8 cellular contexts compared by ENCODE assay signal in the genomic region with DNA sequence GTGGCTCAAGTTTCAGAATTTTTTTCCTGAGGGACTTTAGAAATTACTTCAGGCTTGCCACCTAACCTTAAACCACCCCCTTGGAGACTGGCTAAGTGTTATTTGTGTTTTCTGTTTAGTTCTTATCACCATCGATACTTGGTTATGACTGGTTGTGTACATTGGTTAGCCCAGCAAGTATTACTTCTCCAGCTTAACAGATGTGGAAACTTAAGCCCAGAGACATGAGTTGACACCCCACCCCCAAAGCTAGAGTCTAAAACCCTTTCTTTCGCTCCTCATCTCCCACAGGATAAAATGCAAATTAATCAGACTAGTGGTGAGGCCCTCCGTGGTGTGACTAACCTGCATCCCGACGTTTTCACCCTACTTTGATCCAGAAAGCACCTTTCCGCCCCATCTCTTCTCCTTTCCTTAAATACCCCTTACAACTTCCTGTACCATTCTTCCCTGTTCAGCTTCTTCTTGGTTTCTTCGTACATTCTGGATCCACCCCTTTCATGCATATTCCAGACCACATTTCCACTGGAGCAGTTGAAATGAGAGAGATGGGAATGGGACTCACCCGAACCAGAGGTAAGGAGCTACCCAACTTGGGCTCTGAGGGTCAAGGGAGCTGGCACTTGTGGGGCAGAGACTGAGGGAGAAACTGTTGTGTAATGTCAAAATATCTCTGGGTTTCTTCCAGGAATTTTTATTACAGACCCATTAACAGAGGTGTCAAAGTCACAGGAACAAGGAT. TPM values are rescaled to one million over a fixed set of nuclear protein-coding genes. Genes with fewer than 3 reads are reported as not detected.
DNase-seq lines count a peak whose midpoint lies in the region; ATAC-seq and TF ChIP-seq lines count a peak whose summit lies in the region.

No MANE protein-coding gene starts in this region.

- H3K9me3 ChIP-seq in cardiac muscle cell (ENCODE audit: low read depth): no peaks in the 10 kb centered on the region

- H3K4me3 Mint-ChIP-seq in activated T-helper 1 cell treated with anti-CD3 and anti-CD28 coated beads, Interleukin-12 subunit alpha, Interleukin-12 subunit beta, Interleukin-2, Interleukin-4 antibody, amounts not matched to agents 30 ng/mL and 10 ng/mL and 1 ng/mL, durations not matched to agents 14 hours and 24 hours and 36 hours: peak overlapping the region; percentile 80
- H3K4me3 Mint-ChIP-seq in immature natural killer cell: peak overlapping the region; percentile 88 to 93 (median 92)

- peak overlapping the region; percentile 98 for H3K27ac Mint-ChIP-seq in activated T-helper 1 cell treated with anti-CD3 and anti-CD28 coated beads, Interleukin-12 subunit alpha, Interleukin-12 subunit beta, Interleukin-2, Interleukin-4 antibody, amounts not matched to agents 30 ng/mL and 10 ng/mL and 1 ng/mL, durations not matched to agents 14 hours and 24 hours and 36 hours
- peak overlapping the region; percentile 91 to 99 (median 96) for H3K27ac Mint-ChIP-seq in immature natural killer cell

- ATAC-seq in left cardiac atrium: no peak
- peak; percentile 18 for ATAC-seq in HG03280 (IDR thresholded peaks at IDR 0.05; ENCODE audit: unreplicated experiment)

- H3K9me3 Mint-ChIP-seq in activated T-helper 1 cell treated with anti-CD3 and anti-CD28 coated beads, Interleukin-12 subunit alpha, Interleukin-12 subunit beta, Interleukin-2, Interleukin-4 antibody, amounts not matched to agents 30 ng/mL and 10 ng/mL and 1 ng/mL, durations not matched to agents 14 hours and 24 hours and 36 hours: peaks cover 8% of the 10 kb centered on the region
- no peaks in the 10 kb centered on the region for H3K9me3 Mint-ChIP-seq in immature natural killer cell

- peaks cover 5% of the 10 kb centered on the region for H3K4me1 ChIP-seq in cardiac muscle cell (ENCODE audit: low read depth)

- H3K4me3 ChIP-seq in cardiac muscle cell: peak overlapping the region; percentile 38

- intact Hi-C loops in left cardiac atrium (cut with DNase I): no loop called here
- intact Hi-C loops in activated T-helper 1 cell treated with anti-CD3 and anti-CD28 coated beads, Interleukin-12 subunit alpha, Interleukin-12 subunit beta, Interleukin-2, Interleukin-4 antibody, amounts not matched to agents 30 ng/mL and 10 ng/mL and 1 ng/mL, durations not matched to agents 14 hours and 24 hours and 36 hours (cut with micrococcal nuclease): loop anchor here (1.0 to 5.0 kb wide), 8 partner anchors 10 to 731 kb away; a partner anchor contains a TSS

- no peaks in the 10 kb centered on the region for H3K27me3 ChIP-seq in cardiac muscle cell

- H3K36me3 Mint-ChIP-seq in activated T-helper 1 cell treated with anti-CD3 and anti-CD28 coated beads, Interleukin-12 subunit alpha, Interleukin-12 subunit beta, Interleukin-2, Interleukin-4 antibody, amounts not matched to agents 30 ng/mL and 10 ng/mL and 1 ng/mL, durations not matched to agents 14 hours and 24 hours and 36 hours (ENCODE audit: low read depth): peaks cover 13% of the 10 kb centered on the region
- H3K36me3 Mint-ChIP-seq in immature natural killer cell: no peaks in the 10 kb centered on the region

- DNase-seq in cardiac muscle cell (ENCODE audit: low read depth in 1 of 2, low spot score in 1 of 2): no peak
- no peak for DNase-seq in left cardiac atrium
- peak; percentile 9 for DNase-seq in activated T-helper 1 cell treated with anti-CD3 and anti-CD28 coated beads, Interleukin-12 subunit alpha, Interleukin-12 subunit beta, Interleukin-2, Interleukin-4 antibody, amounts not matched to agents 30 ng/mL and 10 ng/mL and 1 ng/mL, durations not matched to agents 14 hours and 24 hours and 36 hours (ENCODE audit: low spot score)
- DNase-seq in immature natural killer cell: no peak
- no peak for DNase-seq in substantia nigra (lab: John Stamatoyannopoulos, UW)
- no peak for DNase-seq in GM19238 (ENCODE audit: insufficient read length, low spot score)
- no peak for DNase-seq in NCI-H1092 treated with DMSO at 0.1 percent for 48 hours (lab: John Stamatoyannopoulos, UW)

- no peak for TF ChIP-seq CTCF in cardiac muscle cell (IDR thresholded peaks at IDR 0.05; ENCODE audit: low read depth, low read length)

- peak overlapping the region; percentile 100 for H3K27ac ChIP-seq in cardiac muscle cell
- H3K27ac ChIP-seq in substantia nigra (ENCODE audit: low read depth, low read length, poor library complexity, severe bottlenecking): peak overlapping the region; percentile 93

- no peaks in the 10 kb centered on the region for H3K27me3 Mint-ChIP-seq in activated T-helper 1 cell treated with anti-CD3 and anti-CD28 coated beads, Interleukin-12 subunit alpha, Interleukin-12 subunit beta, Interleukin-2, Interleukin-4 antibody, amounts not matched to agents 30 ng/mL and 10 ng/mL and 1 ng/mL, durations not matched to agents 14 hours and 24 hours and 36 hours (ENCODE audit: insufficient read depth)
- peaks cover 18 to 31% (median 21%) of the 10 kb centered on the region in 3 donors for H3K27me3 Mint-ChIP-seq in immature natural killer cell (ENCODE audit: low read depth in 3 of 3)

- H3K36me3 ChIP-seq in cardiac muscle cell: no peaks in the 10 kb centered on the region

- peaks cover 79% of the 10 kb centered on the region for H3K4me1 Mint-ChIP-seq in activated T-helper 1 cell treated with anti-CD3 and anti-CD28 coated beads, Interleukin-12 subunit alpha, Interleukin-12 subunit beta, Interleukin-2, Interleukin-4 antibody, amounts not matched to agents 30 ng/mL and 10 ng/mL and 1 ng/mL, durations not matched to agents 14 hours and 24 hours and 36 hours (ENCODE audit: low read depth)
- peaks cover 35 to 38% of the 10 kb centered on the region in 2 donors for H3K4me1 Mint-ChIP-seq in immature natural killer cell

RNA-seq across cellular contexts. Expression of a gene that starts 0.8 kb away (rescaled TPM):
- total RNA-seq in cardiac muscle cell (23.9 and 36.6 TPM in 2 replicates), left cardiac atrium (10 to 100 TPM; 29.3 to 31.2 TPM)
- polyA plus RNA-seq in cardiac muscle cell (40.2 and 56.9 TPM in 2 replicates), immature natural killer cell (10 to 100 TPM; 37.4 to 55.9 (median 41.4) TPM)
- total RNA-seq in activated T-helper 1 cell treated with anti-CD3 and anti-CD28 coated beads, Interleukin-12 subunit alpha, Interleukin-12 subunit beta, Interleukin-2, Interleukin-4 antibody, amounts not matched to agents 30 ng/mL and 10 ng/mL and 1 ng/mL, durations not matched to agents 14 hours and 24 hours and 36 hours: 64.1 and 66.1 TPM in 2 replicates

RNA-seq across cellular contexts. Expression of a gene that starts 29.6 kb away (rescaled TPM):
- total RNA-seq in cardiac muscle cell (not detected in 2 replicates), left cardiac atrium (not detected)
- polyA plus RNA-seq in cardiac muscle cell (not detected in 2 replicates), immature natural killer cell (1 to 10 TPM in 1 of 3 donors, under 1 TPM in 1, not detected in 1; 0.87 to 1.7 TPM)
- 0.29 TPM in 2 replicates for total RNA-seq in activated T-helper 1 cell treated with anti-CD3 and anti-CD28 coated beads, Interleukin-12 subunit alpha, Interleukin-12 subunit beta, Interleukin-2, Interleukin-4 antibody, amounts not matched to agents 30 ng/mL and 10 ng/mL and 1 ng/mL, durations not matched to agents 14 hours and 24 hours and 36 hours
